In the genomic region with DNA sequence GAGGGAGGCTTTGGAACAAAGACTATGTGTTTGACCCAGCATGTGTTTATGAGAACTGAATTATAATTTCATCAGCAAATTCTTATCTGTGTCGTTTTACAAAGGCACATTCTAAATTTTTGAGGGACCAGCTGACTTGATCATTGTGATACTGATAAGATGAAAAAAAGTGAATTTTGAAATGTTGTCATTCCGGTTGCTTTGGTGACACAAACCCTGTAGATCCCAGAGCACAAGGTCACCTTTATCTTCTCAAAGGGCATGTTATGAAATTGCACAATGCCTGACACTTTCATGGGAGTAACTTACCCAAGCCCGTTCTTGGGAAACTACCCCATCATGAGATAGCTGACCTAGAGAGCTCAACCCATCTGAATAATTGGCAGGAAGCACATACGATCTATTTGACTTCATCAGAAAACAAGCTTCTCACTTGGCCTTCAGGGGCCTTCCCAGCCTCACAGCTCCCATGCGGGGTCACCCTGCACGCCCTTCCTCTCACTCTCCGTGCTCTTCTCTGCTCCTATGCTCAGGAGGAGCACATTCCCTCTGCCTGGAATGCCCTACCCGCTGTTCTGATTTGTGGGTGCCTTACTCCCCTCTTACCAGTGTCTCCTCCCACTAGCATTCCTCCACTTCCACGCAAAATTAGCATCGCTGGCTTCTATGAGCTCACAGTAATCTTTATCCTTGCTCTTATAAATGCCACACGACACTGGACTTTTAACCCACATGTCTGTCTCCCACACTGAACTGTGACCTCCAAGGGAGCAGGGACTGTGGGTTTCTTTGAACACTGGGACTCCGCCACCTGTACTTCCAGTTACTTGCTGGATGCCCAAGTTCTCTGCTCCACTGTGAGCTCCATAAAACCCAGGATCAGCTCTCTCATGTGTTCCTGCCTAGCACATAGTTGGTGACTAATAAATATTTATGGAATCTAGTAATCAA, we compare ENCODE assay signal across 1 cellular context.
TF ChIP-seq lines count a peak whose summit lies in the region.

No MANE protein-coding gene starts in this region.

TF ChIP-seq in HepG2, 621 proteins besides CTCF, POLR2A, EP300 and RAD21 (continued from another document and continues in another):
- TF ChIP-seq ZBTB26 (CRISPR knock-in tag; IDR thresholded peaks at IDR 0.05; ENCODE audit: borderline replicate concordance): no peak; the same call in 1 of the 2 replicates
- TF ChIP-seq, protein P1, sequence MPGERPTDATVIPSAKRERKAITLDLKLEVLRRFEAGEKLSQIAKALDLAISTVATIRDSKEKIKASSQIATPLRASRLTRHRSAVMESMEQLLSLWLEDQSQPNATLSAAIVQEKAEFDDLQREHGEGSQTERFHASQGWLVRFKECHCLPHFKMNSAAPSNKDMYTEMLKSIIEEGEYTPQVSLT (CRISPR knock-in tag; IDR thresholded peaks at IDR 0.05; ENCODE audit: borderline replicate concordance, low read depth): no peak
- TF ChIP-seq, protein P2, sequence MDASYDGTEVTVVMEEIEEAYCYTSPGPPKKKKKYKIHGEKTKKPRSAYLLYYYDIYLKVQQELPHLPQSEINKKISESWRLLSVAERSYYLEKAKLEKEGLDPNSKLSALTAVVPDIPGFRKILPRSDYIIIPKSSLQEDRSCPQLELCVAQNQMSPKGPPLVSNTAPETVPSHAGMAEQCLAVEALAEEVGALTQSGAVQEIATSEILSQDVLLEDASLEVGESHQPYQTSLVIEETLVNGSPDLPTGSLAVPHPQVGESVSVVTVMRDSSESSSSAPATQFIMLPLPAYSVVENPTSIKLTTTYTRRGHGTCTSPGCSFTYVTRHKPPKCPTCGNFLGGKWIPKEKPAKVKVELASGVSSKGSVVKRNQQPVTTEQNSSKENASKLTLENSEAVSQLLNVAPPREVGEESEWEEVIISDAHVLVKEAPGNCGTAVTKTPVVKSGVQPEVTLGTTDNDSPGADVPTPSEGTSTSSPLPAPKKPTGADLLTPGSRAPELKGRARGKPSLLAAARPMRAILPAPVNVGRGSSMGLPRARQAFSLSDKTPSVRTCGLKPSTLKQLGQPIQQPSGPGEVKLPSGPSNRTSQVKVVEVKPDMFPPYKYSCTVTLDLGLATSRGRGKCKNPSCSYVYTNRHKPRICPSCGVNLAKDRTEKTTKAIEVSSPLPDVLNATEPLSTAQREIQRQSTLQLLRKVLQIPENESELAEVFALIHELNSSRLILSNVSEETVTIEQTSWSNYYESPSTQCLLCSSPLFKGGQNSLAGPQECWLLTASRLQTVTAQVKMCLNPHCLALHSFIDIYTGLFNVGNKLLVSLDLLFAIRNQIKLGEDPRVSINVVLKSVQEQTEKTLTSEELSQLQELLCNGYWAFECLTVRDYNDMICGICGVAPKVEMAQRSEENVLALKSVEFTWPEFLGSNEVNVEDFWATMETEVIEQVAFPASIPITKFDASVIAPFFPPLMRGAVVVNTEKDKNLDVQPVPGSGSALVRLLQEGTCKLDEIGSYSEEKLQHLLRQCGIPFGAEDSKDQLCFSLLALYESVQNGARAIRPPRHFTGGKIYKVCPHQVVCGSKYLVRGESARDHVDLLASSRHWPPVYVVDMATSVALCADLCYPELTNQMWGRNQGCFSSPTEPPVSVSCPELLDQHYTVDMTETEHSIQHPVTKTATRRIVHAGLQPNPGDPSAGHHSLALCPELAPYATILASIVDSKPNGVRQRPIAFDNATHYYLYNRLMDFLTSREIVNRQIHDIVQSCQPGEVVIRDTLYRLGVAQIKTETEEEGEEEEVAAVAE (CRISPR knock-in tag; IDR thresholded peaks at IDR 0.05; ENCODE audit: borderline replicate concordance): 0 out of 2 replicates have a peak, but pooled peaks have one; percentile 70
- no peak; the same call in 1 of the 2 replicates for TF ChIP-seq ZNF777 (CRISPR knock-in tag; IDR thresholded peaks at IDR 0.05)
- TF ChIP-seq PHB2 (IDR thresholded peaks at IDR 0.05; ENCODE audit: partially characterized antibody): no peak
- peak; percentile 98 for TF ChIP-seq HDAC2 (CRISPR knock-in tag; IDR thresholded peaks at IDR 0.05)
- TF ChIP-seq, protein P3, sequence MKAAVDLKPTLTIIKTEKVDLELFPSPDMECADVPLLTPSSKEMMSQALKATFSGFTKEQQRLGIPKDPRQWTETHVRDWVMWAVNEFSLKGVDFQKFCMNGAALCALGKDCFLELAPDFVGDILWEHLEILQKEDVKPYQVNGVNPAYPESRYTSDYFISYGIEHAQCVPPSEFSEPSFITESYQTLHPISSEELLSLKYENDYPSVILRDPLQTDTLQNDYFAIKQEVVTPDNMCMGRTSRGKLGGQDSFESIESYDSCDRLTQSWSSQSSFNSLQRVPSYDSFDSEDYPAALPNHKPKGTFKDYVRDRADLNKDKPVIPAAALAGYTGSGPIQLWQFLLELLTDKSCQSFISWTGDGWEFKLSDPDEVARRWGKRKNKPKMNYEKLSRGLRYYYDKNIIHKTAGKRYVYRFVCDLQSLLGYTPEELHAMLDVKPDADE (CRISPR knock-in tag; IDR thresholded peaks at IDR 0.05): no peak; the same call in none of the 2 replicates
- no peak for TF ChIP-seq ZFP36L2 (CRISPR knock-in tag; IDR thresholded peaks at IDR 0.05)
- TF ChIP-seq, protein P4, sequence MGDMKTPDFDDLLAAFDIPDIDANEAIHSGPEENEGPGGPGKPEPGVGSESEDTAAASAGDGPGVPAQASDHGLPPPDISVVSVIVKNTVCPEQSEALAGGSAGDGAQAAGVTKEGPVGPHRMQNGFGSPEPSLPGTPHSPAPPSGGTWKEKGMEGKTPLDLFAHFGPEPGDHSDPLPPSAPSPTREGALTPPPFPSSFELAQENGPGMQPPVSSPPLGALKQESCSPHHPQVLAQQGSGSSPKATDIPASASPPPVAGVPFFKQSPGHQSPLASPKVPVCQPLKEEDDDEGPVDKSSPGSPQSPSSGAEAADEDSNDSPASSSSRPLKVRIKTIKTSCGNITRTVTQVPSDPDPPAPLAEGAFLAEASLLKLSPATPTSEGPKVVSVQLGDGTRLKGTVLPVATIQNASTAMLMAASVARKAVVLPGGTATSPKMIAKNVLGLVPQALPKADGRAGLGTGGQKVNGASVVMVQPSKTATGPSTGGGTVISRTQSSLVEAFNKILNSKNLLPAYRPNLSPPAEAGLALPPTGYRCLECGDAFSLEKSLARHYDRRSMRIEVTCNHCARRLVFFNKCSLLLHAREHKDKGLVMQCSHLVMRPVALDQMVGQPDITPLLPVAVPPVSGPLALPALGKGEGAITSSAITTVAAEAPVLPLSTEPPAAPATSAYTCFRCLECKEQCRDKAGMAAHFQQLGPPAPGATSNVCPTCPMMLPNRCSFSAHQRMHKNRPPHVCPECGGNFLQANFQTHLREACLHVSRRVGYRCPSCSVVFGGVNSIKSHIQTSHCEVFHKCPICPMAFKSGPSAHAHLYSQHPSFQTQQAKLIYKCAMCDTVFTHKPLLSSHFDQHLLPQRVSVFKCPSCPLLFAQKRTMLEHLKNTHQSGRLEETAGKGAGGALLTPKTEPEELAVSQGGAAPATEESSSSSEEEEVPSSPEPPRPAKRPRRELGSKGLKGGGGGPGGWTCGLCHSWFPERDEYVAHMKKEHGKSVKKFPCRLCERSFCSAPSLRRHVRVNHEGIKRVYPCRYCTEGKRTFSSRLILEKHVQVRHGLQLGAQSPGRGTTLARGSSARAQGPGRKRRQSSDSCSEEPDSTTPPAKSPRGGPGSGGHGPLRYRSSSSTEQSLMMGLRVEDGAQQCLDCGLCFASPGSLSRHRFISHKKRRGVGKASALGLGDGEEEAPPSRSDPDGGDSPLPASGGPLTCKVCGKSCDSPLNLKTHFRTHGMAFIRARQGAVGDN (CRISPR knock-in tag; IDR thresholded peaks at IDR 0.05): peak; percentile 94
- TF ChIP-seq IRF9 (CRISPR knock-in tag; IDR thresholded peaks at IDR 0.05; ENCODE audit: borderline replicate concordance): peak; percentile 42; the same call in 1 of the 2 replicates
- TF ChIP-seq ZNF263 (CRISPR knock-in tag; IDR thresholded peaks at IDR 0.05): peak; percentile 100
- TF ChIP-seq HNRNPLL (IDR thresholded peaks at IDR 0.05; ENCODE audit: low read depth, low read length, poor library complexity, severe bottlenecking): no peak
- TF ChIP-seq MNT (IDR thresholded peaks at IDR 0.05): no peak
- TF ChIP-seq ZNF670 (CRISPR knock-in tag; IDR thresholded peaks at IDR 0.05; ENCODE audit: borderline replicate concordance): peak; percentile 82; the same call in 1 of the 2 replicates
- peak; percentile 99 for TF ChIP-seq RXRB (CRISPR knock-in tag; IDR thresholded peaks at IDR 0.05; ENCODE audit: borderline replicate concordance)
- peak; percentile 94 for TF ChIP-seq ZNF609 (CRISPR knock-in tag; IDR thresholded peaks at IDR 0.05; ENCODE audit: borderline replicate concordance)
- TF ChIP-seq ADNP (CRISPR knock-in tag; IDR thresholded peaks at IDR 0.05): no peak
- peak; percentile 88 for TF ChIP-seq ZNF614 (CRISPR knock-in tag; IDR thresholded peaks at IDR 0.05; ENCODE audit: borderline replicate concordance)
- TF ChIP-seq IKZF4 (CRISPR knock-in tag; IDR thresholded peaks at IDR 0.05; ENCODE audit: borderline replicate concordance, low read depth, not compliant biosample characterization): no peak
- peak; percentile 99 for TF ChIP-seq NCOA2 (CRISPR knock-in tag; IDR thresholded peaks at IDR 0.05)
- no peak; the same call in 1 of the 2 replicates for TF ChIP-seq ATF7-NPFF (CRISPR knock-in tag; IDR thresholded peaks at IDR 0.05; ENCODE audit: low read depth)
- TF ChIP-seq ZKSCAN1 (IDR thresholded peaks at IDR 0.05; ENCODE audit: low read length): 0 out of 2 replicates have a peak, but pooled peaks have one; percentile 11
- TF ChIP-seq TSC22D2 (CRISPR knock-in tag; IDR thresholded peaks at IDR 0.05; ENCODE audit: borderline replicate concordance): peak; percentile 93
- TF ChIP-seq U2AF1 (optimal IDR thresholded peaks at IDR 0.05; ENCODE audit: low read depth, low read length): no peak
- peak; percentile 57 for TF ChIP-seq ZNF629 (CRISPR knock-in tag; conservative IDR thresholded peaks at IDR 0.05)
- TF ChIP-seq HMGA1 (CRISPR knock-in tag; conservative IDR thresholded peaks at IDR 0.05): no peak
- peak; percentile 98 for TF ChIP-seq ZGPAT (CRISPR knock-in tag; IDR thresholded peaks at IDR 0.05)
